Comparison of ENCODE assay signal across 9 cellular contexts in the genomic region with DNA sequence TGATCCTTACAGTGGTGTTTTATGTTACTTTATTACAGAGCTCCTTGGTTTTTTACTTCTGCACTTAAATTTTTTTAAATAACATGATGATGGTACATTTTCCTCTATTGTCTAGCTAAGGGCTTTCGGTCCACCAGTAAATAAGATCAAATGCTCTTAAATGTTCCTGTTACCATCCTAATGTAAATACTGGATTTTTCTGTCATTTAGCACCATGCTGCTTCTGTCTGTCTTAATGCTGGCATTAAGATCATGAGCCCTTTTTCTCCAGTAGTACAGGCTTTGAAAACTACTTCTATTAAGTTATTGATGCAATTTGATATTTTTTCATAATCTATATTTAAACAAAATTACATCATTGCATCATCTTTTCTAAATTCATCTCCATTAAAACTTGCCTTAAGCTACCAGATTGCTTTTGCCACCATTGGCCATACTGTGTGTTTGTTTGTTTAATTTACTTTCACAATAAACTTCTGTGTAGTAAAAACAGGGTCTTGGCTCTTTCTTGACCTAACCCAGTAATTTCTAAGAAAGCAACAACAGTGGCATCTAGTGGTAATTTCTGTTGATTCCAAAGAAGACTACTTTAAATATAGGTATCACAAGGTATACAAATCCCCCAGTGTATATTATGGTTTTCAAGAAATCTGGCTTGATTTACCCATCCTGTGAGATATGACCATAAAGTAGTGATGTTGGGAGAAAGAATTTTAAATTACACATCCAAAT. TPM values are rescaled to one million over a fixed set of nuclear protein-coding genes. Genes with fewer than 3 reads are reported as not detected.
DNase-seq lines count a peak whose midpoint lies in the region; ATAC-seq, FAIRE-seq and TF ChIP-seq lines count a peak whose summit lies in the region.
"Had no signal": no experiment of that assay in that cellular context is flagged by ENCODE, and none has a peak within 500 bp of the region (broad histone marks: within the 10 kb centered on the region; RNA-seq: fewer than 3 reads in every experiment).

No MANE protein-coding gene starts in this region.

- 89 to 97% methylated on average over 1 of the region's 1 CpG for WGBS in tibial nerve, 2 donors

- no peak for TF ChIP-seq EP300 in tibial nerve (IDR thresholded peaks at IDR 0.05)

- peak; percentile 57 for FAIRE-seq in GM12892 (lab: Jason Lieb, UNC)

- DNase-seq in AG04450 (ENCODE audit: low read depth, low spot score) (no peak), GM12892 (ENCODE audit: insufficient read length) (no peak), SK-N-DZ (ENCODE audit: low spot score) (peak; percentile 26), foreskin keratinocyte (no peak), amygdala (lab: John Stamatoyannopoulos, UW) (no peak), tibial nerve (ENCODE audit: low spot score in 2 of 2) (no peak), GOT3 (lab: John Stamatoyannopoulos, UW) (no peak), NCI-H2081 (lab: John Stamatoyannopoulos, UW) (no peak)

- H3K9me3 ChIP-seq in AG04450 (ENCODE audit: control insufficient read depth, insufficient read depth, low read length) (no peaks in the 10 kb centered on the region), tibial nerve (no peaks in the 10 kb centered on the region)

- TF ChIP-seq CTCF in AG04450 (IDR thresholded peaks at IDR 0.05; ENCODE audit: low read depth, low read length) (peak; percentile 52), foreskin keratinocyte (conservative IDR thresholded peaks at IDR 0.05) (peak; percentile 54), tibial nerve (IDR thresholded peaks at IDR 0.05) (peak in 1 of 5 experiments; percentile 38)

- H3K27me3 ChIP-seq in AG04450 (ENCODE audit: control insufficient read depth, insufficient read depth, low read length) (no peaks in the 10 kb centered on the region), foreskin keratinocyte (no peaks in the 10 kb centered on the region), tibial nerve (no peaks in the 10 kb centered on the region)

- H3K27ac ChIP-seq in AG04450 (ENCODE audit: low read depth, low read length) = no peak overlapping the region
- H3K27ac ChIP-seq in foreskin keratinocyte = no peak overlapping the region
- no peak overlapping the region for H3K27ac ChIP-seq in tibial nerve

- H3K4me1 ChIP-seq in foreskin keratinocyte = no peaks in the 10 kb centered on the region
- peaks cover 0 to 23% (median 0%) of the 10 kb centered on the region in 4 donors for H3K4me1 ChIP-seq in tibial nerve

- TF ChIP-seq POLR2A in GM12892 (IDR thresholded peaks at IDR 0.05; ENCODE audit: low read depth, low read length) = no peak
- no peak for TF ChIP-seq POLR2A in tibial nerve (IDR thresholded peaks at IDR 0.05)

- CTCF ChIA-PET in AG04450 (lab: Charles Lee) = interaction anchor here (0.6 to 8.0 kb wide), 33 partner anchors 15 to 449 kb away, joined by 3 to 127 read pairs (median 4); a partner anchor contains a TSS

- ATAC-seq in foreskin keratinocyte = no peak

- POLR2A ChIA-PET in AG04450 (lab: Yijun Ruan, JAX) = interaction anchor here (1.0 kb wide), 1 partner anchor 83 kb away, joined by 3 read pairs; no protein-coding TSS in a partner anchor

- H3K4me3 ChIP-seq in AG04450 (ENCODE audit: low read depth, low read length) = no peak overlapping the region
- no peak overlapping the region for H3K4me3 ChIP-seq in tibial nerve
- H3K4me3 ChIP-seq: skin epidermis had no signal

- peaks cover 0 to 6% (median 0%) of the 10 kb centered on the region in 3 donors for H3K36me3 ChIP-seq in tibial nerve

RNA-seq across cellular contexts. Expression of a gene that starts 9.0 kb away (rescaled TPM):
- polyA plus RNA-seq in AG04450 (2011; rRNA removed) (24.6 and 26.1 TPM in 2 replicates), foreskin keratinocyte (9.7 and 11.2 TPM in 2 replicates)
- polyA minus RNA-seq in AG04450 (2011; rRNA and poly(A)+ RNA removed) = 24.2 and 31.1 TPM in 2 replicates
- polyA plus RNA-seq in GM12892 (2012; ENCODE audit: missing spikeins) = 10.2 TPM
- polyA plus RNA-seq in SK-N-DZ (2014; cell fraction: cytosol; rRNA removed) = 22.4 and 24.2 TPM in 2 replicates
- 34.6 and 51.9 TPM in 2 replicates for polyA plus RNA-seq in SK-N-DZ (2014; cell fraction: nucleus; rRNA removed)
- total RNA-seq in foreskin keratinocyte (15.7 and 18.1 TPM in 2 replicates), tibial nerve (10 to 100 TPM; 22.2 to 34.5 (median 28.1) TPM)

RNA-seq across cellular contexts. Expression of a gene that starts 50.1 kb away (rescaled TPM):
- 18.6 and 25.6 TPM in 2 replicates for polyA plus RNA-seq in AG04450 (2011; rRNA removed)
- polyA minus RNA-seq in AG04450 (2011; rRNA and poly(A)+ RNA removed) = 20.3 and 21.7 TPM in 2 replicates
- 1.1 TPM for polyA plus RNA-seq in GM12892 (2012; ENCODE audit: missing spikeins)
- polyA plus RNA-seq in SK-N-DZ (2014; cell fraction: cytosol; rRNA removed) = 3.3 and 3.9 TPM in 2 replicates
- 2.7 and 4.0 TPM in 2 replicates for polyA plus RNA-seq in SK-N-DZ (2014; cell fraction: nucleus; rRNA removed)
- total RNA-seq in foreskin keratinocyte = 9.0 and 12.1 TPM in 2 replicates
- 7.9 and 9.6 TPM in 2 replicates for polyA plus RNA-seq in foreskin keratinocyte
- 10 to 100 TPM in 3 of 4 donors, 1 to 10 TPM in 1; 9.3 to 23.1 (median 18.4) TPM for total RNA-seq in tibial nerve

RNA-seq across cellular contexts. Expression of a gene that starts 59.0 kb away (rescaled TPM):
- 9.4 and 10.9 TPM in 2 replicates for polyA plus RNA-seq in AG04450 (2011; rRNA removed)
- polyA minus RNA-seq in AG04450 (2011; rRNA and poly(A)+ RNA removed) = 3.7 and 4.6 TPM in 2 replicates
- 14.4 TPM for polyA plus RNA-seq in GM12892 (2012; ENCODE audit: missing spikeins)
- polyA plus RNA-seq in SK-N-DZ (2014; cell fraction: cytosol; rRNA removed) = 7.3 and 7.7 TPM in 2 replicates
- polyA plus RNA-seq in SK-N-DZ (2014; cell fraction: nucleus; rRNA removed) = 12.7 and 14.7 TPM in 2 replicates
- 14.7 and 19.3 TPM in 2 replicates for total RNA-seq in foreskin keratinocyte
- 21.5 and 26.6 TPM in 2 replicates for polyA plus RNA-seq in foreskin keratinocyte
- total RNA-seq in tibial nerve = 10 to 100 TPM; 26.0 to 46.5 (median 36.2) TPM

RNA-seq across cellular contexts. Expression of a gene that starts 59.0 kb away (rescaled TPM):
- polyA plus RNA-seq in AG04450 (2011; rRNA removed) = 2.7 and 3.2 TPM in 2 replicates
- polyA minus RNA-seq in AG04450 (2011; rRNA and poly(A)+ RNA removed) = 2.1 TPM in 2 replicates
- polyA plus RNA-seq in GM12892 (2012; ENCODE audit: missing spikeins) = 5.6 TPM
- polyA plus RNA-seq in SK-N-DZ (2014; cell fraction: cytosol; rRNA removed) = 6.7 and 12.2 TPM in 2 replicates
- 116 and 122 TPM in 2 replicates for polyA plus RNA-seq in SK-N-DZ (2014; cell fraction: nucleus; rRNA removed)
- 3.6 and 3.8 TPM in 2 replicates for total RNA-seq in foreskin keratinocyte
- polyA plus RNA-seq in foreskin keratinocyte = 2.6 and 2.8 TPM in 2 replicates
- total RNA-seq in tibial nerve = 10 to 100 TPM; 17.7 to 58.5 (median 40.0) TPM
